Comparison of ENCODE assay signal across 10 cellular contexts in the genomic region with DNA sequence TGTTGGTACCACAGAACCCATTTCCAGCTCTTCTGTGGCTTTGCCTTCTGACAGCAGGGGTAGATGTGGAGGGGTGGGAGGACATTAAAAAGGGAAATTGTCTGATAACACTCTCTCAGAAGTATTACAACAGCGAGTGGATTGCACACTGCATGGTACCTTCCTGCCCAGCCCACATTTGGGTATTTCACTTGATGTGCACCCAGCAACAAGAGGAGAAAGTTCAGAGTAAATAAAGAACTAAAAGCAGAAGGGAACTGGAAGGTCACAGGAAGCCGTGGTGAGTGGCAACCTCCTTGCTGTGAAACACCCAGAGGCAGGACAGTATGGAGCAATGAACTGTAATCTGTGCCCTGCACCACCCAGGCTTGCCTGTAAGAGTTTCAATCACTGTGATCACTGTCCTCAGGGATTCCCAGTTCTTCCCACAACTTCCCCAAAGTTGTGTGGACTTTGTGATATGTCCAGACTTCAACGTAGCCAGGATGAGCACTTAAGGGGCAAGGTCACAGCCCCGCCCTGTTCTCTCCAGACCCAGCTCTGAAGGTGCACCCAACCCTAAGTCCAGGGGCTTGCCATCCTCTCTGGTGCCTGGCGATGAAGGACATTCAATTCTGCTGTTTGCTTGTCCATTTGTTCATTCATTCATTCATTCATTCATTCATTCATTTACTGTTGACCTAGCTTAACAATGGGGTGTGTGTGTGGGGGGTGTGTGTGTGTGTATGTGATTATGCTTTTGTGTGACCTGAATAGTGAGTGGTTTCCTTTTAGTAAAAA. TPM values are rescaled to one million over a fixed set of nuclear protein-coding genes. Genes with fewer than 3 reads are reported as not detected.
A peak's percentile ranks its signal among the peaks of the same experiment; 100 is the strongest.
DNase-seq lines count a peak whose midpoint lies in the region; ATAC-seq and TF ChIP-seq lines count a peak whose summit lies in the region.
"Had no signal": no experiment of that assay in that cellular context is flagged by ENCODE, and none has a peak within 500 bp of the region (broad histone marks: within the 10 kb centered on the region; RNA-seq: fewer than 3 reads in every experiment).

No MANE protein-coding gene starts in this region.

- H3K27ac ChIP-seq in RWPE2 (ENCODE audit: poor library complexity, severe bottlenecking) (no peak overlapping the region), vagina (no peak overlapping the region)
- H3K27ac ChIP-seq: cardiac muscle cell, thoracic aorta had no signal

- H3K27me3 ChIP-seq in RWPE2 (ENCODE audit: insufficient read depth, poor library complexity, severe bottlenecking) (peaks cover 3% of the 10 kb centered on the region), vagina (no peaks in the 10 kb centered on the region)
- H3K27me3 ChIP-seq: cardiac muscle cell had no signal

- intact Hi-C loops in vagina (cut with DNase I) = no loop called here

- H3K4me3 ChIP-seq in RWPE2 (ENCODE audit: severe bottlenecking) = no peak overlapping the region
- no peak overlapping the region for H3K4me3 ChIP-seq in vagina
- H3K4me3 ChIP-seq: cardiac muscle cell, thoracic aorta had no signal

- ATAC-seq in GM21367 (IDR thresholded peaks at IDR 0.05; ENCODE audit: unreplicated experiment) = peak; percentile 59
- peak; percentile 44; the same call in 1 of the 3 replicates for ATAC-seq in RWPE2 (ENCODE audit: low read depth)
- ATAC-seq in HG03095 (IDR thresholded peaks at IDR 0.05; ENCODE audit: unreplicated experiment) = no peak
- ATAC-seq in GM21447 (IDR thresholded peaks at IDR 0.05; ENCODE audit: unreplicated experiment) = no peak

- H3K4me1 ChIP-seq in RWPE2 (ENCODE audit: insufficient read depth, poor library complexity, severe bottlenecking) (no peaks in the 10 kb centered on the region), vagina (no peaks in the 10 kb centered on the region)

- H3K36me3 ChIP-seq in RWPE2 (ENCODE audit: low read depth) (no peaks in the 10 kb centered on the region), vagina (no peaks in the 10 kb centered on the region)
- H3K36me3 ChIP-seq: cardiac muscle cell, thoracic aorta had no signal

- DNase-seq in RWPE2 (ENCODE audit: low spot score) (no peak), vagina (ENCODE audit: extremely low spot score in 2 of 2) (no peak), NCI-H2227 (lab: John Stamatoyannopoulos, UW; ENCODE audit: unreplicated experiment) (no peak)
- DNase-seq in activated naive CD4-positive, alpha-beta T cell treated with Interleukin-2 at 50 U/mL for 16 hours = peak; percentile 32
- DNase-seq in stimulated activated CD8-positive, alpha-beta memory T cell treated with anti-CD3 and anti-CD28 coated beads, Interleukin-12 subunit alpha, Interleukin-12 subunit beta, amount 100 ng/mL, for 4 hours (ENCODE audit: low read depth) = peak; percentile 11

- TF ChIP-seq POLR2A in vagina (IDR thresholded peaks at IDR 0.05) = no peak

- TF ChIP-seq CTCF in RWPE2 (IDR thresholded peaks at IDR 0.05; ENCODE audit: poor library complexity, severe bottlenecking) = no peak
- TF ChIP-seq CTCF in vagina (IDR thresholded peaks at IDR 0.05) = no peak

- no peaks in the 10 kb centered on the region for H3K9me3 ChIP-seq in RWPE2 (ENCODE audit: severe bottlenecking)
- no peaks in the 10 kb centered on the region for H3K9me3 ChIP-seq in vagina
- H3K9me3 ChIP-seq: thoracic aorta had no signal

RNA-seq across cellular contexts. Expression of a gene that starts 18.7 kb away (rescaled TPM):
- 3.9 TPM for total RNA-seq in vagina
- total RNA-seq: cardiac muscle cell had no signal

RNA-seq across cellular contexts. Expression of a gene that starts 25.0 kb away (rescaled TPM):
- 8.8 TPM for total RNA-seq in vagina
- total RNA-seq: cardiac muscle cell had no signal

Comparison
In these comparisons a context has a peak if more than half of its experiments do, and no peak if none do; other contexts are left out.
1. ATAC-seq: peak in GM21367 (single experiment) and RWPE2 (single experiment); none in HG03095 (single experiment) and GM21447 (single experiment).
2. DNase-seq: peak in activated naive CD4-positive, alpha-beta T cell treated with Interleukin-2 at 50 U/mL for 16 hours (single experiment) and stimulated activated CD8-positive, alpha-beta memory T cell treated with anti-CD3 and anti-CD28 coated beads, Interleukin-12 subunit alpha, Interleukin-12 subunit beta, amount 100 ng/mL, for 4 hours (single experiment); none in RWPE2 (single experiment), vagina (0 of 2) and NCI-H2227 (single experiment).